ENCODE assay signal across 36 cellular contexts in the genomic region with DNA sequence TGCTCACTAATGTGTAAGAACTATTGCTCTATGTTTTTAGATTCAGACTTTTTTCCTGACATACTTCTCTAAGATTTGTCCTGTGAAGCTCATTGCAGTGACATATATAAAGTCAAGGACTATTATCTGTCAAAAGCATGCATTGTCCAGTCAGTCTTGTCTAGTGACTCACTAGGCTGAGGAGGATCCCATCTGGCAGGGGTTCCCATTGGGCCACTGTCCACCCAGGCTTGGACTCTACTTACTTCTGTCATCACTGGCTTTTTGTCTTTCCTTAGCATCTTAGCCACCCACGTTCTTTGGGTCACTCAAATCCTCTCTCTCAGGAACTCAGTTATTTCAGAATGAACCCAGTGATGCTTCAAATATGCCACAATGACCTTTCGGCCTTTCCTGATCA.
"Had no signal": no experiment of that assay in that cellular context is flagged by ENCODE, and none has a peak within 500 bp of the region (broad histone marks: within the 10 kb centered on the region; RNA-seq: fewer than 3 reads in every experiment).

No MANE protein-coding gene starts in this region.

- FAIRE-seq: TTC549 had no signal

- H3K4me1 Mint-ChIP-seq: activated CD4-positive, alpha-beta memory T cell treated with anti-CD3 and anti-CD28 coated beads, Interleukin-2, amount 10 ng/mL, durations not matched to agents 7 days and 5 days; activated CD4-positive, alpha-beta T cell treated with anti-CD3 and anti-CD28 coated beads for 36 hours; activated CD4-positive, alpha-beta T cell treated with anti-CD3 and anti-CD28 coated beads, Interleukin-2, amount 10 ng/mL, durations not matched to agents 7 days and 5 days; activated CD8-positive, alpha-beta memory T cell treated with anti-CD3 and anti-CD28 coated beads, Interleukin-2, amount 10 ng/mL, durations not matched to agents 7 days and 5 days; activated naive CD4-positive, alpha-beta T cell treated with anti-CD3 and anti-CD28 coated beads, Interleukin-2, amount 10 ng/mL, durations not matched to agents 7 days and 5 days; activated naive CD4-positive, alpha-beta T cell treated with anti-CD3 and anti-CD28 coated beads, Interleukin-2, amount 50 U/mL, for 24 hours; activated naive CD8-positive, alpha-beta T cell treated with anti-CD3 and anti-CD28 coated beads, Interleukin-2, amount 50 U/mL, for 24 hours had no signal

- H3K27ac ChIP-seq: ascending aorta, WERI-Rb-1 had no signal

- H3K36me3 ChIP-seq: ascending aorta, WERI-Rb-1 had no signal

- H3K27me3 ChIP-seq: ascending aorta had no signal

- H3K9me3 ChIP-seq: ascending aorta had no signal

- H3K4me1 ChIP-seq: ascending aorta had no signal

- H3K36me3 Mint-ChIP-seq: activated CD8-positive, alpha-beta memory T cell treated with anti-CD3 and anti-CD28 coated beads, Interleukin-2, amount 10 ng/mL, durations not matched to agents 7 days and 5 days; activated naive CD4-positive, alpha-beta T cell treated with anti-CD3 and anti-CD28 coated beads, Interleukin-2, amount 10 ng/mL, durations not matched to agents 7 days and 5 days; activated naive CD4-positive, alpha-beta T cell treated with anti-CD3 and anti-CD28 coated beads, Interleukin-2, amount 50 U/mL, for 24 hours; activated naive CD8-positive, alpha-beta T cell; brain; WTC11 had no signal

- H3K4me3 Mint-ChIP-seq: activated CD4-positive, alpha-beta memory T cell treated with anti-CD3 and anti-CD28 coated beads, Interleukin-2, amount 10 ng/mL, durations not matched to agents 7 days and 5 days; activated CD4-positive, alpha-beta T cell treated with anti-CD3 and anti-CD28 coated beads for 36 hours; activated CD4-positive, alpha-beta T cell treated with anti-CD3 and anti-CD28 coated beads, Interleukin-2, amount 10 ng/mL, durations not matched to agents 7 days and 5 days; activated CD8-positive, alpha-beta memory T cell treated with anti-CD3 and anti-CD28 coated beads, Interleukin-2, amount 10 ng/mL, durations not matched to agents 7 days and 5 days; activated CD8-positive, alpha-beta T cell treated with anti-CD3 and anti-CD28 coated beads, Interleukin-2, amount 10 ng/mL, durations not matched to agents 7 days and 5 days; activated naive CD4-positive, alpha-beta T cell treated with anti-CD3 and anti-CD28 coated beads, Interleukin-2, amount 10 ng/mL, durations not matched to agents 7 days and 5 days; activated naive CD4-positive, alpha-beta T cell treated with anti-CD3 and anti-CD28 coated beads, Interleukin-2, amount 50 U/mL, for 24 hours; activated naive CD8-positive, alpha-beta T cell; activated naive CD8-positive, alpha-beta T cell treated with anti-CD3 and anti-CD28 coated beads, Interleukin-2, amount 10 ng/mL, durations not matched to agents 7 days and 5 days; activated naive CD8-positive, alpha-beta T cell treated with anti-CD3 and anti-CD28 coated beads, Interleukin-2, amount 50 U/mL, for 24 hours; activated T-cell treated with anti-CD3 and anti-CD28 coated beads, Interleukin-2, amount 50 U/mL, for 24 hours; brain; T-helper 1 cell treated with Interleukin-12 subunit alpha and Interleukin-12 subunit beta and Interleukin-4 antibody, amounts not matched to agents 30 μg/mL and 1 μg/mL, for 36 hours; T-helper 2 cell treated with Interferon-gamma antibody and Interleukin-4, amounts not matched to agents 5 μg/mL and 100 μg/mL, for 36 hours; WTC11 had no signal

- H3K27ac Mint-ChIP-seq: activated CD4-positive, alpha-beta memory T cell treated with anti-CD3 and anti-CD28 coated beads, Interleukin-2, amount 10 ng/mL, durations not matched to agents 7 days and 5 days; activated CD4-positive, alpha-beta T cell treated with anti-CD3 and anti-CD28 coated beads for 36 hours; activated CD4-positive, alpha-beta T cell treated with anti-CD3 and anti-CD28 coated beads, Interleukin-2, amount 10 ng/mL, durations not matched to agents 7 days and 5 days; activated CD8-positive, alpha-beta memory T cell treated with anti-CD3 and anti-CD28 coated beads, Interleukin-2, amount 10 ng/mL, durations not matched to agents 7 days and 5 days; activated CD8-positive, alpha-beta T cell treated with anti-CD3 and anti-CD28 coated beads, Interleukin-2, amount 10 ng/mL, durations not matched to agents 7 days and 5 days; activated naive CD4-positive, alpha-beta T cell treated with anti-CD3 and anti-CD28 coated beads, Interleukin-2, amount 10 ng/mL, durations not matched to agents 7 days and 5 days; activated naive CD4-positive, alpha-beta T cell treated with anti-CD3 and anti-CD28 coated beads, Interleukin-2, amount 50 U/mL, for 24 hours; activated naive CD8-positive, alpha-beta T cell; activated naive CD8-positive, alpha-beta T cell treated with anti-CD3 and anti-CD28 coated beads, Interleukin-2, amount 10 ng/mL, durations not matched to agents 7 days and 5 days; activated naive CD8-positive, alpha-beta T cell treated with anti-CD3 and anti-CD28 coated beads, Interleukin-2, amount 50 U/mL, for 24 hours; activated T-cell treated with anti-CD3 and anti-CD28 coated beads, Interleukin-2, amount 50 U/mL, for 24 hours; activated T-helper 2 cell treated with anti-CD3 and anti-CD28 coated beads, Interferon-gamma antibody, Interleukin-2, Interleukin-4, amounts not matched to agents 10 μg/mL and 5 μg/mL and 100 μg/mL, durations not matched to agents 14 hours and 24 hours and 36 hours; brain; T-helper 1 cell treated with Interleukin-12 subunit alpha and Interleukin-12 subunit beta and Interleukin-4 antibody, amounts not matched to agents 30 μg/mL and 1 μg/mL, for 36 hours; T-helper 2 cell treated with Interferon-gamma antibody and Interleukin-4, amounts not matched to agents 5 μg/mL and 100 μg/mL, for 36 hours; WTC11 had no signal

- H3K4me3 ChIP-seq: ascending aorta had no signal

- H3K27me3 Mint-ChIP-seq: activated naive CD4-positive, alpha-beta T cell treated with anti-CD3 and anti-CD28 coated beads, Interleukin-2, amount 50 U/mL, for 24 hours; activated naive CD8-positive, alpha-beta T cell; brain had no signal

- H3K9me3 Mint-ChIP-seq: activated CD4-positive, alpha-beta memory T cell treated with anti-CD3 and anti-CD28 coated beads, Interleukin-2, amount 10 ng/mL, durations not matched to agents 7 days and 5 days; activated CD4-positive, alpha-beta T cell treated with anti-CD3 and anti-CD28 coated beads, Interleukin-2, amount 10 ng/mL, durations not matched to agents 7 days and 5 days; activated naive CD4-positive, alpha-beta T cell treated with anti-CD3 and anti-CD28 coated beads, Interleukin-2, amount 10 ng/mL, durations not matched to agents 7 days and 5 days; activated naive CD8-positive, alpha-beta T cell treated with anti-CD3 and anti-CD28 coated beads, Interleukin-2, amount 10 ng/mL, durations not matched to agents 7 days and 5 days; activated T-cell treated with anti-CD3 and anti-CD28 coated beads, Interleukin-2, amount 50 U/mL, for 24 hours; activated T-helper 2 cell treated with anti-CD3 and anti-CD28 coated beads, Interferon-gamma antibody, Interleukin-2, Interleukin-4, amounts not matched to agents 10 μg/mL and 5 μg/mL and 100 μg/mL, durations not matched to agents 14 hours and 24 hours and 36 hours; T-helper 1 cell treated with Interleukin-12 subunit alpha and Interleukin-12 subunit beta and Interleukin-4 antibody, amounts not matched to agents 30 μg/mL and 1 μg/mL, for 36 hours; T-helper 2 cell treated with Interferon-gamma antibody and Interleukin-4, amounts not matched to agents 5 μg/mL and 100 μg/mL, for 36 hours had no signal

- DNase-seq: activated CD4-positive, alpha-beta memory T cell treated with anti-CD3 and anti-CD28 coated beads, Interleukin-2, amount 10 ng/mL, durations not matched to agents 7 days and 5 days; activated CD4-positive, alpha-beta T cell treated with anti-CD3 and anti-CD28 coated beads for 1 hour; activated CD4-positive, alpha-beta T cell treated with anti-CD3 and anti-CD28 coated beads for 36 hours; activated CD4-positive, alpha-beta T cell treated with anti-CD3 and anti-CD28 coated beads for 48 hours; activated CD4-positive, alpha-beta T cell treated with anti-CD3 and anti-CD28 coated beads, Interleukin-2, amount 10 ng/mL, durations not matched to agents 7 days and 5 days; activated CD4-positive, alpha-beta T cell treated with anti-CD3 and anti-CD28 coated beads, Interleukin-2, amount 50 U/mL, for 48 hours; activated CD4-positive, CD25-positive, alpha-beta regulatory T cell; activated CD8-positive, alpha-beta memory T cell treated with anti-CD3 and anti-CD28 coated beads for 24 hours; activated CD8-positive, alpha-beta memory T cell treated with anti-CD3 and anti-CD28 coated beads, Interleukin-2, amount 10 ng/mL, durations not matched to agents 7 days and 5 days; activated CD8-positive, alpha-beta memory T cell treated with anti-CD3 and anti-CD28 coated beads, Interleukin-2, amount 50 U/mL, for 48 hours; activated CD8-positive, alpha-beta T cell treated with anti-CD3 and anti-CD28 coated beads, Interleukin-2, amount 10 ng/mL, durations not matched to agents 7 days and 5 days; activated effector memory CD4-positive, alpha-beta T cell treated with Interleukin-2 at 50 U/mL for 16 hours; activated gamma-delta T cell; activated naive CD4-positive, alpha-beta T cell treated with anti-CD3 and anti-CD28 coated beads, Interleukin-2, amount 10 ng/mL, durations not matched to agents 7 days and 5 days; activated naive CD4-positive, alpha-beta T cell treated with Interleukin-2 at 50 U/mL for 16 hours; activated naive CD8-positive, alpha-beta T cell treated with anti-CD3 and anti-CD28 coated beads, Interleukin-2, amount 10 ng/mL, durations not matched to agents 7 days and 5 days; activated naive CD8-positive, alpha-beta T cell treated with anti-CD3 and anti-CD28 coated beads, Interleukin-2, amount 50 U/mL, for 24 hours; activated T-cell treated with anti-CD3 and anti-CD28 coated beads, Interleukin-2, amount 50 U/mL, for 24 hours; activated T-cell treated with anti-CD3 and anti-CD28 coated beads, Interleukin-2, amount 50 U/mL, for 48 hours; amygdala; anterior cingulate cortex; central memory CD4-positive, alpha-beta T cell; T-helper 1 cell; T-helper 2 cell; T-helper 9 cell; WERI-Rb-1 had no signal

- ATAC-seq: activated CD4-positive, alpha-beta T cell treated with anti-CD3 and anti-CD28 coated beads for 36 hours; activated CD4-positive, CD25-positive, alpha-beta regulatory T cell treated with anti-CD3 and anti-CD28 coated beads, Interleukin-2, amount 50 U/mL, for 24 hours; activated CD8-positive, alpha-beta memory T cell treated with anti-CD3 and anti-CD28 coated beads, Interleukin-2, amount 10 ng/mL, durations not matched to agents 7 days and 5 days; activated CD8-positive, alpha-beta T cell treated with anti-CD3 and anti-CD28 coated beads, Interleukin-2, amount 10 ng/mL, durations not matched to agents 7 days and 5 days; activated naive CD8-positive, alpha-beta T cell treated with anti-CD3 and anti-CD28 coated beads, Interleukin-2, amount 50 U/mL, for 24 hours; WTC11 had no signal
